9 cellular contexts compared by ENCODE assay signal in genomic region chr11:128905345-128906184, GRCh38. TPM values are rescaled to one million over a fixed set of nuclear protein-coding genes. Genes with fewer than 3 reads are reported as not detected.
A peak's percentile ranks its signal among the peaks of the same experiment; 100 is the strongest.
DNase-seq lines count a peak whose midpoint lies in the region; ATAC-seq and TF ChIP-seq lines count a peak whose summit lies in the region.
"Had no signal": no experiment of that assay in that cellular context is flagged by ENCODE, and none has a peak within 500 bp of the region (broad histone marks: within the 10 kb centered on the region; RNA-seq: fewer than 3 reads in every experiment).

No MANE protein-coding gene starts in this region.

- intact Hi-C loops in left ventricle myocardium superior (cut with micrococcal nuclease), result no loop called here
- intact Hi-C loops in sigmoid colon (cut with DNase I), result no loop called here

- H3K4me1 ChIP-seq in sigmoid colon, result peaks cover 0 to 21% (median 17%) of the 10 kb centered on the region in 4 donors

- no peaks in the 10 kb centered on the region for H3K36me3 Mint-ChIP-seq in activated naive CD8-positive, alpha-beta T cell

- no peaks in the 10 kb centered on the region for H3K9me3 Mint-ChIP-seq in activated naive CD8-positive, alpha-beta T cell (ENCODE audit: low read depth)

- peak overlapping the region; percentile 70 for H3K4me3 Mint-ChIP-seq in activated naive CD8-positive, alpha-beta T cell

- H3K4me1 Mint-ChIP-seq in activated naive CD8-positive, alpha-beta T cell (ENCODE audit: low read depth), result peaks cover 20% of the 10 kb centered on the region

- H3K27ac ChIP-seq in sigmoid colon, result peak overlapping the region; percentile 34 to 65 (median 56)

- no peak overlapping the region for H3K27ac Mint-ChIP-seq in activated naive CD8-positive, alpha-beta T cell

- 1 to 2% methylated on average over 45 of the region's 45 CpGs for WGBS in sigmoid colon, 2 donors

- H3K27me3 ChIP-seq in sigmoid colon, result peaks cover 0 to 37% (median 0%) of the 10 kb centered on the region in 3 donors

- no peak for TF ChIP-seq POLR2A in sigmoid colon (IDR thresholded peaks at IDR 0.05)

- no peak for TF ChIP-seq EP300 in sigmoid colon (IDR thresholded peaks at IDR 0.05)

- no peaks in the 10 kb centered on the region for H3K9me3 ChIP-seq in sigmoid colon

- H3K27me3 Mint-ChIP-seq in activated naive CD8-positive, alpha-beta T cell, result peaks cover 20% of the 10 kb centered on the region

- ATAC-seq in GM18511 (IDR thresholded peaks at IDR 0.05; ENCODE audit: unreplicated experiment), result peak; percentile 64
- ATAC-seq in HG03196 (IDR thresholded peaks at IDR 0.05; ENCODE audit: unreplicated experiment), result peak; percentile 41
- ATAC-seq in left ventricle myocardium superior, result peak; percentile 72

- peak in 2 of 4 experiments; percentile 8 to 49 for TF ChIP-seq CTCF in sigmoid colon (IDR thresholded peaks at IDR 0.05)

- peak overlapping the region; percentile 32 to 61 (median 55) for H3K4me3 ChIP-seq in sigmoid colon

- DNase-seq in AG08396 (ENCODE audit: low spot score), result peak; percentile 66
- peak; percentile 67 for DNase-seq in OCI-M1 (lab: John Stamatoyannopoulos, UW)
- DNase-seq in left ventricle myocardium superior, result peak; percentile 53
- DNase-seq in sigmoid colon, result no peak
- no peak for DNase-seq in kidney glomerular epithelial cell (lab: John Stamatoyannopoulos, UW)

- no peaks in the 10 kb centered on the region for H3K36me3 ChIP-seq in sigmoid colon

RNA-seq across cellular contexts. Expression of gene KCNJ5, which starts 14.4 kb away (rescaled TPM):
- 7.2 TPM for total RNA-seq in left ventricle myocardium superior
- total RNA-seq in sigmoid colon, result 1 to 10 TPM; 1.8 to 4.7 (median 2.9) TPM
- polyA plus RNA-seq in sigmoid colon, result under 1 TPM in 2 of 3 donors, not detected in 1; 0.58 to 0.60 TPM
- total RNA-seq: HT1080 had no signal

RNA-seq across cellular contexts. Expression of gene TP53AIP1, which starts 37.1 kb away (rescaled TPM):
- not detected for total RNA-seq in left ventricle myocardium superior
- under 1 TPM in 1 of 4 donors, not detected in 3; 0.55 TPM for total RNA-seq in sigmoid colon
- polyA plus RNA-seq in sigmoid colon, result under 1 TPM in 1 of 3 donors, not detected in 2; 0.16 TPM
- total RNA-seq: HT1080 had no signal

RNA-seq across cellular contexts. Expression of gene KCNJ1, which starts 38.5 kb away (rescaled TPM):
- 0.07 TPM for total RNA-seq in left ventricle myocardium superior
- total RNA-seq in sigmoid colon, result under 1 TPM in 1 of 4 donors, not detected in 3; 0.81 TPM
- not detected for polyA plus RNA-seq in sigmoid colon
- total RNA-seq: HT1080 had no signal

Comparison
In these comparisons a context has a peak if more than half of its experiments do, and no peak if none do; other contexts are left out.
1. DNase-seq: peak in AG08396 (single experiment), OCI-M1 (single experiment) and left ventricle myocardium superior (single experiment); none in sigmoid colon (single experiment) and kidney glomerular epithelial cell (single experiment).
2. Peak in every context shown above with its lines, with median percentiles within 50 percentile points of each other: ATAC-seq.